ENCODE assay signal across 21 cellular contexts in genomic region chr17:49875690-49876089, GRCh38. TPM values are rescaled to one million over a fixed set of nuclear protein-coding genes. Genes with fewer than 3 reads are reported as not detected.
DNase-seq lines count a peak whose midpoint lies in the region; FAIRE-seq and TF ChIP-seq lines count a peak whose summit lies in the region.
"Had no signal": no experiment of that assay in that cellular context is flagged by ENCODE, and none has a peak within 500 bp of the region (broad histone marks: within the 10 kb centered on the region; RNA-seq: fewer than 3 reads in every experiment).

No MANE protein-coding gene starts in this region.

- H3K36me3 Mint-ChIP-seq in activated CD4-positive, alpha-beta T cell treated with anti-CD3 and anti-CD28 coated beads, Interleukin-2, amount 10 ng/mL, durations not matched to agents 24 days and 14 days (ENCODE audit: low read depth) = no peaks in the 10 kb centered on the region
- H3K36me3 Mint-ChIP-seq: CD8-positive, alpha-beta T cell had no signal

- peaks cover 15% of the 10 kb centered on the region for H3K4me1 Mint-ChIP-seq in activated CD4-positive, alpha-beta T cell treated with anti-CD3 and anti-CD28 coated beads, Interleukin-2, amount 10 ng/mL, durations not matched to agents 24 days and 14 days

- peak; percentile 17 for FAIRE-seq in urothelium cell line (lab: Jason Lieb, UNC)
- FAIRE-seq: D721Med, G401.6 had no signal

- DNase-seq in NCI-H82 (lab: John Stamatoyannopoulos, UW) = peak; percentile 71
- no peak for DNase-seq in NCI-H82 treated with DMSO at 0.1 percent for 48 hours (lab: John Stamatoyannopoulos, UW; ENCODE audit: unreplicated experiment)
- peak; percentile 67 for DNase-seq in WERI-Rb-1
- peak; percentile 62 for DNase-seq in left kidney (ENCODE audit: low read depth, low spot score)
- DNase-seq in urothelium cell line (ENCODE audit: low spot score) = no peak
- DNase-seq in activated T-cell treated with anti-CD3 and anti-CD28 coated beads, Interleukin-2, amount 50 U/mL, for 48 hours = no peak
- no peak for DNase-seq in stimulated activated CD4-positive, alpha-beta T cell treated with anti-CD3 and anti-CD28 coated beads, Interleukin-2, amount 100 ng/mL, for 48 hours
- DNase-seq in activated CD4-positive, alpha-beta T cell treated with anti-CD3 and anti-CD28 coated beads, Interleukin-2, amount 10 ng/mL, durations not matched to agents 24 days and 14 days = no peak
- DNase-seq: CD8-positive, alpha-beta T cell; DMS79; GM23248; HFFc6; NCI-H1436 treated with DMSO at 0.1 percent for 48 hours; NCI-H2029 treated with DMSO at 0.1 percent for 48 hours had no signal

- no peaks in the 10 kb centered on the region for H3K9me3 ChIP-seq in WERI-Rb-1 (ENCODE audit: severe bottlenecking)
- H3K9me3 ChIP-seq: SJSA1 had no signal

- H3K9me3 Mint-ChIP-seq in activated CD4-positive, alpha-beta T cell treated with anti-CD3 and anti-CD28 coated beads, Interleukin-2, amount 10 ng/mL, durations not matched to agents 24 days and 14 days = no peaks in the 10 kb centered on the region
- H3K9me3 Mint-ChIP-seq: CD8-positive, alpha-beta T cell; HFFc6 had no signal

- 0 out of 2 replicates have a peak, but pooled peaks have one; percentile 35 for TF ChIP-seq CTCF in WERI-Rb-1 (IDR thresholded peaks at IDR 0.05; ENCODE audit: low read depth, low read length)

- H3K27me3 Mint-ChIP-seq in activated CD4-positive, alpha-beta T cell treated with anti-CD3 and anti-CD28 coated beads, Interleukin-2, amount 10 ng/mL, durations not matched to agents 24 days and 14 days = peaks cover 25% of the 10 kb centered on the region

- peak overlapping the region; percentile 33; the same call in 1 of the 2 replicates for H3K27ac ChIP-seq in WERI-Rb-1
- H3K27ac ChIP-seq: GM23248, KMS-11, SJSA1 had no signal

- no peaks in the 10 kb centered on the region for H3K27me3 ChIP-seq in WERI-Rb-1 (ENCODE audit: insufficient read depth, low read depth, severe bottlenecking)

- H3K4me3 ChIP-seq in WERI-Rb-1 (ENCODE audit: low read depth, low read length) = no peak overlapping the region
- H3K4me3 ChIP-seq: GM23248, SJSA1 had no signal

- H3K36me3 ChIP-seq in WERI-Rb-1 = no peaks in the 10 kb centered on the region
- H3K36me3 ChIP-seq: SJSA1 had no signal

- H3K4me3 Mint-ChIP-seq in activated CD4-positive, alpha-beta T cell treated with anti-CD3 and anti-CD28 coated beads, Interleukin-2, amount 10 ng/mL, durations not matched to agents 24 days and 14 days = no peak overlapping the region
- H3K4me3 Mint-ChIP-seq: CD8-positive, alpha-beta T cell; HFFc6 had no signal

- intact Hi-C loops in activated CD4-positive, alpha-beta T cell treated with anti-CD3 and anti-CD28 coated beads, Interleukin-2, amount 10 ng/mL, durations not matched to agents 24 days and 14 days (cut with micrococcal nuclease) = no loop called here

- H3K27ac Mint-ChIP-seq in activated CD4-positive, alpha-beta T cell treated with anti-CD3 and anti-CD28 coated beads, Interleukin-2, amount 10 ng/mL, durations not matched to agents 24 days and 14 days = no peak overlapping the region
- H3K27ac Mint-ChIP-seq: CD8-positive, alpha-beta T cell; HFFc6 had no signal

RNA-seq across cellular contexts. Expression of gene TAC4, which starts 27.8 kb away (rescaled TPM):
- total RNA-seq in activated CD4-positive, alpha-beta T cell treated with anti-CD3 and anti-CD28 coated beads, Interleukin-2, amount 10 ng/mL, durations not matched to agents 24 days and 14 days = not detected in 2 replicates
- total RNA-seq: A172; CD8-positive, alpha-beta T cell; GM23248; HFFc6; M059J; PC-3; SJSA1 had no signal

Comparison
In these comparisons a context has a peak if more than half of its experiments do, and no peak if none do; other contexts are left out.
1. DNase-seq: peak in NCI-H82 (single experiment), WERI-Rb-1 (single experiment) and left kidney (single experiment); none in NCI-H82 treated with DMSO at 0.1 percent for 48 hours (single experiment), urothelium cell line (single experiment), activated T-cell treated with anti-CD3 and anti-CD28 coated beads, Interleukin-2, amount 50 U/mL, for 48 hours (0 of 2), stimulated activated CD4-positive, alpha-beta T cell treated with anti-CD3 and anti-CD28 coated beads, Interleukin-2, amount 100 ng/mL, for 48 hours (0 of 2) and activated CD4-positive, alpha-beta T cell treated with anti-CD3 and anti-CD28 coated beads, Interleukin-2, amount 10 ng/mL, durations not matched to agents 24 days and 14 days (single experiment).